ENCODE assay signal across 35 cellular contexts in the genomic region with DNA sequence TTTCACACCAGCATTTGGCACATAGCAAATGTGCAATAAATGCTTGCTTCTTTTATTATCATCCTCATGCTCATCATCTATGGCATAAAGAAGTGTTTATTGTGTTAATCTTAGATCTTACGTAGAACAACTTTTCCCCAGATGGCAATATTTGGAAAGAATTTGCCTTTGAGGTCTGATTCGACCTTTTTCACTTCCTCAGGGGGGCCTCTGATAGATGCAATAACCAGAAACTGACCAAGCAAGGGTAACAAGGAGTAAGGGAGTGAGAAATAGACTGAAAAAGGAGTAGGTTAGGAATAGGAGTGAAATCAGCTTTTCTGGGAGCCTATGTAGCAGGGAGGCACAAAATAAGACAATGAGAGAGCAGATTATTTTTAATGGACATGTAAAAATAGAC.
"Had no signal": no experiment of that assay in that cellular context is flagged by ENCODE, and none has a peak within 500 bp of the region (broad histone marks: within the 10 kb centered on the region; RNA-seq: fewer than 3 reads in every experiment).

No MANE protein-coding gene starts in this region.

- H3K9me3 ChIP-seq: adrenal gland, ascending aorta, breast epithelium, colonic mucosa, heart left ventricle had no signal

- H3K4me1 ChIP-seq: adrenal gland, ascending aorta, breast epithelium, colonic mucosa, heart left ventricle had no signal

- ATAC-seq: activated CD4-positive, alpha-beta T cell treated with anti-CD3 and anti-CD28 coated beads for 36 hours; activated CD8-positive, alpha-beta memory T cell treated with anti-CD3 and anti-CD28 coated beads, Interleukin-2, amount 10 ng/mL, durations not matched to agents 7 days and 5 days; activated CD8-positive, alpha-beta T cell treated with anti-CD3 and anti-CD28 coated beads, Interleukin-2, amount 10 ng/mL, durations not matched to agents 7 days and 5 days; activated naive CD8-positive, alpha-beta T cell treated with anti-CD3 and anti-CD28 coated beads, Interleukin-2, amount 50 U/mL, for 24 hours; esophagus mucosa; heart left ventricle had no signal

- FAIRE-seq: frontal cortex had no signal

- H3K27me3 ChIP-seq: adrenal gland, ascending aorta, cardiac muscle cell, colonic mucosa, heart left ventricle had no signal

- H3K4me3 Mint-ChIP-seq: activated CD4-positive, alpha-beta memory T cell treated with anti-CD3 and anti-CD28 coated beads for 36 hours; activated CD4-positive, alpha-beta T cell treated with anti-CD3 and anti-CD28 coated beads for 36 hours; activated CD4-positive, alpha-beta T cell treated with anti-CD3 and anti-CD28 coated beads, Interleukin-2, amount 10 ng/mL, durations not matched to agents 24 days and 14 days; activated CD8-positive, alpha-beta memory T cell treated with anti-CD3 and anti-CD28 coated beads, Interleukin-2, amount 10 ng/mL, durations not matched to agents 7 days and 5 days; activated CD8-positive, alpha-beta T cell treated with anti-CD3 and anti-CD28 coated beads, Interleukin-2, amount 10 ng/mL, durations not matched to agents 7 days and 5 days; activated naive CD4-positive, alpha-beta T cell treated with anti-CD3 and anti-CD28 coated beads for 36 hours; activated naive CD4-positive, alpha-beta T cell treated with anti-CD3 and anti-CD28 coated beads, Interleukin-2, amount 50 U/mL, for 24 hours; activated naive CD8-positive, alpha-beta T cell treated with anti-CD3 and anti-CD28 coated beads for 36 hours; activated naive CD8-positive, alpha-beta T cell treated with anti-CD3 and anti-CD28 coated beads, Interleukin-2, amount 50 U/mL, for 24 hours; activated T-helper 1 cell treated with anti-CD3 and anti-CD28 coated beads, Interleukin-12 subunit alpha, Interleukin-12 subunit beta, Interleukin-2, Interleukin-4 antibody, amounts not matched to agents 30 ng/mL and 10 ng/mL and 1 ng/mL, durations not matched to agents 14 hours and 24 hours and 36 hours; brain; T-helper 2 cell treated with Interferon-gamma antibody and Interleukin-4, amounts not matched to agents 5 μg/mL and 100 μg/mL, for 36 hours had no signal

- H3K9me3 Mint-ChIP-seq: activated naive CD4-positive, alpha-beta T cell treated with anti-CD3 and anti-CD28 coated beads, Interleukin-2, amount 50 U/mL, for 24 hours had no signal

- H3K27me3 Mint-ChIP-seq: activated CD4-positive, alpha-beta memory T cell treated with anti-CD3 and anti-CD28 coated beads for 36 hours; activated CD4-positive, alpha-beta T cell treated with anti-CD3 and anti-CD28 coated beads for 36 hours; activated CD4-positive, alpha-beta T cell treated with anti-CD3 and anti-CD28 coated beads, Interleukin-2, amount 10 ng/mL, durations not matched to agents 24 days and 14 days; activated CD8-positive, alpha-beta memory T cell treated with anti-CD3 and anti-CD28 coated beads, Interleukin-2, amount 10 ng/mL, durations not matched to agents 7 days and 5 days; activated naive CD4-positive, alpha-beta T cell treated with anti-CD3 and anti-CD28 coated beads, Interleukin-2, amount 50 U/mL, for 24 hours; activated naive CD8-positive, alpha-beta T cell treated with anti-CD3 and anti-CD28 coated beads for 36 hours; activated naive CD8-positive, alpha-beta T cell treated with anti-CD3 and anti-CD28 coated beads, Interleukin-2, amount 50 U/mL, for 24 hours; brain had no signal

- H3K27ac ChIP-seq: adrenal gland, ascending aorta, breast epithelium, cardiac muscle cell, colonic mucosa, heart left ventricle, WERI-Rb-1 had no signal

- H3K4me1 Mint-ChIP-seq: activated CD4-positive, alpha-beta T cell treated with anti-CD3 and anti-CD28 coated beads for 36 hours; activated CD4-positive, alpha-beta T cell treated with anti-CD3 and anti-CD28 coated beads, Interleukin-2, amount 10 ng/mL, durations not matched to agents 24 days and 14 days; activated CD8-positive, alpha-beta memory T cell treated with anti-CD3 and anti-CD28 coated beads, Interleukin-2, amount 10 ng/mL, durations not matched to agents 7 days and 5 days; activated naive CD4-positive, alpha-beta T cell treated with anti-CD3 and anti-CD28 coated beads, Interleukin-2, amount 50 U/mL, for 24 hours; activated naive CD8-positive, alpha-beta T cell treated with anti-CD3 and anti-CD28 coated beads for 36 hours; activated naive CD8-positive, alpha-beta T cell treated with anti-CD3 and anti-CD28 coated beads, Interleukin-2, amount 50 U/mL, for 24 hours; brain had no signal

- H3K36me3 ChIP-seq: adrenal gland, ascending aorta, breast epithelium, cardiac muscle cell, colonic mucosa, heart left ventricle, WERI-Rb-1 had no signal

- H3K4me3 ChIP-seq: adrenal gland, ascending aorta, breast epithelium, cardiac muscle cell, colonic mucosa, heart left ventricle had no signal

- DNase-seq: activated CD4-positive, alpha-beta memory T cell treated with anti-CD3 and anti-CD28 coated beads for 36 hours; activated CD4-positive, alpha-beta T cell treated with anti-CD3 and anti-CD28 coated beads for 36 hours; activated CD4-positive, alpha-beta T cell treated with anti-CD3 and anti-CD28 coated beads, Interleukin-2, amount 10 ng/mL, durations not matched to agents 24 days and 14 days; activated CD4-positive, CD25-positive, alpha-beta regulatory T cell; activated CD4-positive, CD25-positive, alpha-beta regulatory T cell treated with anti-CD3 and anti-CD28 coated beads, Interleukin-2, amount 50 U/mL, for 72 hours; activated CD8-positive, alpha-beta memory T cell treated with anti-CD3 and anti-CD28 coated beads, Interleukin-2, amount 10 ng/mL, durations not matched to agents 7 days and 5 days; activated CD8-positive, alpha-beta memory T cell treated with anti-CD3 and anti-CD28 coated beads, Interleukin-2, amount 50 U/mL, for 4 hours; activated CD8-positive, alpha-beta T cell treated with anti-CD3 and anti-CD28 coated beads, Interleukin-2, amount 10 ng/mL, durations not matched to agents 7 days and 5 days; activated effector memory CD4-positive, alpha-beta T cell treated with anti-CD3 and anti-CD28 coated beads, Interleukin-2, amount 50 U/mL, for 16 hours; activated naive CD4-positive, alpha-beta T cell treated with anti-CD3 and anti-CD28 coated beads for 36 hours; activated naive CD8-positive, alpha-beta T cell treated with anti-CD3 and anti-CD28 coated beads for 36 hours; activated naive CD8-positive, alpha-beta T cell treated with anti-CD3 and anti-CD28 coated beads, Interleukin-2, amount 50 U/mL, for 24 hours; activated T-cell treated with anti-CD3 and anti-CD28 coated beads, Interleukin-2, amount 50 U/mL, for 1 hour; activated T-cell treated with anti-CD3 and anti-CD28 coated beads, Interleukin-2, amount 50 U/mL, for 48 hours; adrenal gland; central memory CD4-positive, alpha-beta T cell; cerebellar nuclear complex; colonic mucosa; effector CD8-positive, alpha-beta T cell; foreskin fibroblast; glutamatergic neuron; heart left ventricle; hypothalamus; T1000; WERI-Rb-1 had no signal

- H3K36me3 Mint-ChIP-seq: activated CD4-positive, alpha-beta memory T cell treated with anti-CD3 and anti-CD28 coated beads for 36 hours; activated CD8-positive, alpha-beta memory T cell treated with anti-CD3 and anti-CD28 coated beads, Interleukin-2, amount 10 ng/mL, durations not matched to agents 7 days and 5 days; activated naive CD4-positive, alpha-beta T cell treated with anti-CD3 and anti-CD28 coated beads, Interleukin-2, amount 50 U/mL, for 24 hours; brain had no signal

- H3K27ac Mint-ChIP-seq: activated CD4-positive, alpha-beta memory T cell treated with anti-CD3 and anti-CD28 coated beads for 36 hours; activated CD4-positive, alpha-beta T cell treated with anti-CD3 and anti-CD28 coated beads for 36 hours; activated CD4-positive, alpha-beta T cell treated with anti-CD3 and anti-CD28 coated beads, Interleukin-2, amount 10 ng/mL, durations not matched to agents 24 days and 14 days; activated CD8-positive, alpha-beta memory T cell treated with anti-CD3 and anti-CD28 coated beads, Interleukin-2, amount 10 ng/mL, durations not matched to agents 7 days and 5 days; activated CD8-positive, alpha-beta T cell treated with anti-CD3 and anti-CD28 coated beads, Interleukin-2, amount 10 ng/mL, durations not matched to agents 7 days and 5 days; activated naive CD4-positive, alpha-beta T cell treated with anti-CD3 and anti-CD28 coated beads for 36 hours; activated naive CD4-positive, alpha-beta T cell treated with anti-CD3 and anti-CD28 coated beads, Interleukin-2, amount 50 U/mL, for 24 hours; activated naive CD8-positive, alpha-beta T cell treated with anti-CD3 and anti-CD28 coated beads for 36 hours; activated naive CD8-positive, alpha-beta T cell treated with anti-CD3 and anti-CD28 coated beads, Interleukin-2, amount 50 U/mL, for 24 hours; activated T-helper 1 cell treated with anti-CD3 and anti-CD28 coated beads, Interleukin-12 subunit alpha, Interleukin-12 subunit beta, Interleukin-2, Interleukin-4 antibody, amounts not matched to agents 30 ng/mL and 10 ng/mL and 1 ng/mL, durations not matched to agents 14 hours and 24 hours and 36 hours; activated T-helper 2 cell treated with anti-CD3 and anti-CD28 coated beads, Interferon-gamma antibody, Interleukin-2, Interleukin-4, amounts not matched to agents 10 μg/mL and 5 μg/mL and 100 μg/mL, durations not matched to agents 14 hours and 24 hours and 36 hours; brain; T-helper 2 cell treated with Interferon-gamma antibody and Interleukin-4, amounts not matched to agents 5 μg/mL and 100 μg/mL, for 36 hours had no signal
